Comparison of ENCODE assay signal across 16 cellular contexts in the genomic region with DNA sequence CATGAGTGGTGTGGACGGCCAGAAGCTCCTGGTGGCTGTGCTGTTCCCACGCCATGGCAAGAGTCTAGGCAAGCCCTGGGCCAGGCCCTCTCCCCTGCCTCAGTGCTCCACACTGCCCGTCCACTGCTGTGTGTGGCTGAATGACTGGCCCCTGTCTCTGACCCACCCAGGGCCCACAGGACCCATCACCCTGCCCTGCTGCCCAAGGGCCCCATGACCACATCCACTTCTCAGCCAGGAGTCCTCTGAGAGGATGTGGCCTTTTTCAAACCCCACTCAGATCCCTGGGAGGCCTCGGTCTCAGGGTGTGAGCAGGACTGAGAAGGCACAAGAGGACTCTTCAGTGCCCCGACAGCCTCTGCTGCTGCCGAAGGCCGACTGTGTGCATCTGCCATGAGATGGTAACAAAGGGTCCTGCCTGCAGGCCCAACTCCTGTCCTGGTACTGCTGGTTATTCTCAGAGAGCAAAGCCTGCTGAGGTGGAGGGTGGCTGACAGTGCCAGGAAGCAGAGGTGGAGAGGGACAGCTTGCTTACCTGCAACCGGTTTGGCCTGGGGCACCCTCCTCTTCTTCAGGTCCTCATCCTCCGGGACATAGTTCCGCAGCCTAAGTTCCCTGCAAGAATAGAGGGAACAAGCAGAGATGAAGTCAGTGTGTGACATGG. TPM values are rescaled to one million over a fixed set of nuclear protein-coding genes. Genes with fewer than 3 reads are reported as not detected.
DNase-seq lines count a peak whose midpoint lies in the region; ATAC-seq and TF ChIP-seq lines count a peak whose summit lies in the region.
"Had no signal": no experiment of that assay in that cellular context is flagged by ENCODE, and none has a peak within 500 bp of the region (broad histone marks: within the 10 kb centered on the region; RNA-seq: fewer than 3 reads in every experiment).

No MANE protein-coding gene starts in this region.

- H3K4me3 Mint-ChIP-seq in central memory CD8-positive, alpha-beta T cell, result no peak overlapping the region
- peak overlapping the region; percentile 39 for H3K4me3 Mint-ChIP-seq in natural killer cell treated with Interleukin-12 subunit alpha and Interleukin-12 subunit beta and Interleukin-15 and Interleukin-18, amount 100 ng/mL, for 72 hours

- peaks cover 0 to 56% of the 10 kb centered on the region in 2 donors for H3K36me3 ChIP-seq in vagina

- no peak for TF ChIP-seq CTCF in vagina (IDR thresholded peaks at IDR 0.05)

- no peak overlapping the region for H3K4me3 ChIP-seq in vagina
- H3K4me3 ChIP-seq: skin epidermis had no signal

- H3K27ac Mint-ChIP-seq in central memory CD8-positive, alpha-beta T cell (ENCODE audit: low read depth), result peak overlapping the region; percentile 81
- H3K27ac Mint-ChIP-seq in natural killer cell treated with Interleukin-12 subunit alpha and Interleukin-12 subunit beta and Interleukin-15 and Interleukin-18, amount 100 ng/mL, for 72 hours, result peak overlapping the region in 1 of 2 donors; percentile 57

- DNase-seq in cardiac septum (ENCODE audit: low spot score) (peak; percentile 74), left ventricle myocardium superior (no peak), vagina (ENCODE audit: extremely low spot score in 2 of 2) (no peak), NCI-H69 (lab: John Stamatoyannopoulos, UW) (no peak), NCI-H1048 (lab: John Stamatoyannopoulos, UW) (no peak)
- DNase-seq in central memory CD8-positive, alpha-beta T cell (ENCODE audit: low spot score in 2 of 2), result no peak
- DNase-seq in natural killer cell treated with Interleukin-12 subunit alpha and Interleukin-12 subunit beta and Interleukin-15 and Interleukin-18, amount 100 ng/mL, for 72 hours (ENCODE audit: low spot score), result no peak
- DNase-seq: activated CD4-positive, alpha-beta T cell treated with anti-CD3 and anti-CD28 coated beads, Interleukin-2, amount 50 U/mL, for 48 hours; DMS 273 treated with DMSO at 0.1 percent for 48 hours; glutamatergic neuron; KG1 had no signal

- no peaks in the 10 kb centered on the region for H3K27me3 ChIP-seq in vagina

- TF ChIP-seq POLR2A in vagina (IDR thresholded peaks at IDR 0.05), result no peak

- intact Hi-C loops in cardiac septum (cut with DNase I) (loop anchor here (10.0 kb wide), 1 partner anchor 240 kb away; the partner anchor contains the start of gene SETD2), left ventricle myocardium superior (cut with micrococcal nuclease) (loop anchor here (5.0 kb wide), 1 partner anchor 72 kb away; no protein-coding TSS in a partner anchor), vagina (cut with DNase I) (loop anchor here (10.0 kb wide), 2 partner anchors 80 to 400 kb away; no protein-coding TSS in a partner anchor)

- peak overlapping the region; percentile 76 for H3K27ac ChIP-seq in vagina

- ATAC-seq in left ventricle myocardium superior (no peak), HG02588 (IDR thresholded peaks at IDR 0.05; ENCODE audit: unreplicated experiment) (no peak)
- ATAC-seq in central memory CD8-positive, alpha-beta T cell (replicated peaks; ENCODE audit: extremely low read depth, poor library complexity, severe bottlenecking), result no peak
- ATAC-seq in natural killer cell treated with Interleukin-12 subunit alpha and Interleukin-12 subunit beta and Interleukin-15 and Interleukin-18, amount 100 ng/mL, for 72 hours, result peak; percentile 26 to 50
- ATAC-seq: naive thymus-derived CD8-positive, alpha-beta T cell; Panc1 had no signal

- H3K27me3 Mint-ChIP-seq in central memory CD8-positive, alpha-beta T cell, result no peaks in the 10 kb centered on the region
- no peaks in the 10 kb centered on the region for H3K27me3 Mint-ChIP-seq in natural killer cell treated with Interleukin-12 subunit alpha and Interleukin-12 subunit beta and Interleukin-15 and Interleukin-18, amount 100 ng/mL, for 72 hours
- H3K27me3 Mint-ChIP-seq: naive thymus-derived CD8-positive, alpha-beta T cell had no signal

- H3K4me1 ChIP-seq in vagina, result peaks cover 67% of the 10 kb centered on the region

- H3K36me3 Mint-ChIP-seq in central memory CD8-positive, alpha-beta T cell (ENCODE audit: insufficient read depth), result peaks cover 41% of the 10 kb centered on the region
- peaks cover 15% of the 10 kb centered on the region for H3K36me3 Mint-ChIP-seq in natural killer cell treated with Interleukin-12 subunit alpha and Interleukin-12 subunit beta and Interleukin-15 and Interleukin-18, amount 100 ng/mL, for 72 hours

- no peaks in the 10 kb centered on the region for H3K9me3 ChIP-seq in vagina

- H3K9me3 Mint-ChIP-seq in central memory CD8-positive, alpha-beta T cell, result peaks cover 10% of the 10 kb centered on the region
- H3K9me3 Mint-ChIP-seq in natural killer cell treated with Interleukin-12 subunit alpha and Interleukin-12 subunit beta and Interleukin-15 and Interleukin-18, amount 100 ng/mL, for 72 hours, result peaks cover 4% of the 10 kb centered on the region

- peaks cover 46% of the 10 kb centered on the region for H3K4me1 Mint-ChIP-seq in central memory CD8-positive, alpha-beta T cell
- peaks cover 50 to 53% of the 10 kb centered on the region in 2 donors for H3K4me1 Mint-ChIP-seq in natural killer cell treated with Interleukin-12 subunit alpha and Interleukin-12 subunit beta and Interleukin-15 and Interleukin-18, amount 100 ng/mL, for 72 hours (ENCODE audit: low read depth in 2 of 2)

RNA-seq across cellular contexts. Expression of gene PTH1R, which starts 47.5 kb away (rescaled TPM):
- total RNA-seq in cardiac septum (5.4 TPM), left ventricle myocardium superior (13.0 TPM), vagina (13.0 TPM)
- total RNA-seq in natural killer cell treated with Interleukin-12 subunit alpha and Interleukin-12 subunit beta and Interleukin-15 and Interleukin-18, amount 100 ng/mL, for 72 hours, result not detected
- total RNA-seq: naive thymus-derived CD8-positive, alpha-beta T cell; T-helper 2 cell treated with Interferon-gamma antibody and Interleukin-4, amounts not matched to agents 100 ng/mL and 5 ng/mL, for 36 hours had no signal

RNA-seq across cellular contexts. Expression of gene CCDC12, which starts 51.5 kb away (rescaled TPM):
- total RNA-seq in cardiac septum (35.6 TPM), left ventricle myocardium superior (29.6 TPM), vagina (55.5 TPM)
- 10 to 100 TPM; 58.0 to 89.8 TPM for total RNA-seq in natural killer cell treated with Interleukin-12 subunit alpha and Interleukin-12 subunit beta and Interleukin-15 and Interleukin-18, amount 100 ng/mL, for 72 hours

RNA-seq across cellular contexts. Expression of gene NBEAL2, which starts 54.4 kb away (rescaled TPM):
- 14.2 TPM for total RNA-seq in cardiac septum
- 11.4 TPM for total RNA-seq in left ventricle myocardium superior
- total RNA-seq in natural killer cell treated with Interleukin-12 subunit alpha and Interleukin-12 subunit beta and Interleukin-15 and Interleukin-18, amount 100 ng/mL, for 72 hours, result 100 to 1,000 TPM; 121 to 255 TPM
- 227 TPM for total RNA-seq in vagina

Comparison
In these comparisons a context has a peak if more than half of its experiments do, and no peak if none do; other contexts are left out.
1. ATAC-seq: peak in natural killer cell treated with Interleukin-12 subunit alpha and Interleukin-12 subunit beta and Interleukin-15 and Interleukin-18, amount 100 ng/mL, for 72 hours (2 of 2); none in left ventricle myocardium superior (single experiment), central memory CD8-positive, alpha-beta T cell (single experiment) and HG02588 (single experiment).